In genomic region chrX:4850312-4850711, GRCh38 we compare ENCODE assay signal across 24 cellular contexts.
A peak's percentile ranks its signal among the peaks of the same experiment; 100 is the strongest.
DNase-seq lines count a peak whose midpoint lies in the region; ATAC-seq lines count a peak whose summit lies in the region.
"Had no signal": no experiment of that assay in that cellular context is flagged by ENCODE, and none has a peak within 500 bp of the region (broad histone marks: within the 10 kb centered on the region; RNA-seq: fewer than 3 reads in every experiment).

No MANE protein-coding gene starts in this region.

- DNase-seq in Ammon's horn (ENCODE audit: low spot score) (peak; percentile 66), globus pallidus (ENCODE audit: low spot score) (peak; percentile 83), midbrain (lab: John Stamatoyannopoulos, UW) (peak; percentile 64), substantia nigra (lab: John Stamatoyannopoulos, UW) (peak in 34 of 49 donors; percentile 0 to 64 (median 14))
- DNase-seq in stimulated activated CD4-positive, alpha-beta T cell treated with anti-CD3 and anti-CD28 coated beads, Interleukin-2, amount 100 ng/mL, for 24 hours, result no peak
- DNase-seq in activated naive CD4-positive, alpha-beta T cell treated with Interleukin-2 at 50 U/mL for 16 hours, result no peak
- DNase-seq: BE2C; CD8-positive, alpha-beta memory T cell; DMS 273 treated with DMSO at 0.1 percent for 48 hours; DMS79; EL; GF-D8; GOT3; HCEC 1CT; NCI-H1048; NCI-H1417; NCI-H1694; NCI-H2029 treated with DMSO at 0.1 percent for 48 hours; NCI-H526 treated with DMSO at 0.1 percent for 48 hours; SHP77 treated with DMSO at 0.1 percent for 48 hours had no signal

- peak overlapping the region; percentile 39 for H3K27ac ChIP-seq in substantia nigra (ENCODE audit: low read depth, low read length, poor library complexity, severe bottlenecking)
- H3K27ac ChIP-seq: 22Rv1, RWPE1 had no signal

- ATAC-seq in HG03520 (IDR thresholded peaks at IDR 0.05; ENCODE audit: unreplicated experiment), result no peak
- ATAC-seq: Panc1 had no signal

Comparison
In these comparisons a context has a peak if more than half of its experiments do, and no peak if none do; other contexts are left out.
1. DNase-seq: peak in Ammon's horn (single experiment), globus pallidus (single experiment), midbrain (single experiment) and substantia nigra (34 of 49); none in stimulated activated CD4-positive, alpha-beta T cell treated with anti-CD3 and anti-CD28 coated beads, Interleukin-2, amount 100 ng/mL, for 24 hours (0 of 2) and activated naive CD4-positive, alpha-beta T cell treated with Interleukin-2 at 50 U/mL for 16 hours (single experiment).